In genomic region chr1:9942399-9942938, GRCh38 we compare ENCODE assay signal across 1 cellular context.
TF ChIP-seq lines count a peak whose summit lies in the region.

No MANE protein-coding gene starts in this region.

TF ChIP-seq in GM12878, 131 proteins besides CTCF, POLR2A, EP300 and RAD21 (continued from another document):
- TF ChIP-seq ZNF592 (IDR thresholded peaks at IDR 0.05) (no peak), PML (IDR thresholded peaks at IDR 0.05; ENCODE audit: low read length) (no peak), FOS (IDR thresholded peaks at IDR 0.05; ENCODE audit: borderline replicate concordance, extremely low read depth, insufficient read length) (no peak), BACH1 (IDR thresholded peaks at IDR 0.05; ENCODE audit: borderline replicate concordance) (no peak), SUPT20H (IDR thresholded peaks at IDR 0.05; ENCODE audit: borderline replicate concordance, control insufficient read depth, low read depth, low read length) (no peak), CREM (IDR thresholded peaks at IDR 0.05; ENCODE audit: low read depth) (no peak), RAD51 (IDR thresholded peaks at IDR 0.05) (no peak), ZNF687 (IDR thresholded peaks at IDR 0.05) (no peak), NR2F1 (conservative IDR thresholded peaks at IDR 0.05) (no peak), ZNF24 (IDR thresholded peaks at IDR 0.05) (no peak), ATF3 (IDR thresholded peaks at IDR 0.05; ENCODE audit: borderline replicate concordance, extremely low read depth, low read depth, low read length) (no peak), HSF1 (IDR thresholded peaks at IDR 0.05; ENCODE audit: low read depth, low read length) (no peak), NFYA (IDR thresholded peaks at IDR 0.05; ENCODE audit: borderline replicate concordance, low read depth, low read length) (no peak), PAX8 (IDR thresholded peaks at IDR 0.05) (no peak; the same call in 1 of the 2 replicates), FOXM1 (IDR thresholded peaks at IDR 0.05; ENCODE audit: low read depth, low read length) (peak; percentile 42; the same call in 1 of the 2 replicates), JUNB (IDR thresholded peaks at IDR 0.05) (no peak), TCF7 (IDR thresholded peaks at IDR 0.05; ENCODE audit: borderline replicate concordance) (no peak), MTA3 (IDR thresholded peaks at IDR 0.05; ENCODE audit: borderline replicate concordance, low read length) (peak; percentile 61; the same call in 1 of the 2 replicates), MLLT1 (IDR thresholded peaks at IDR 0.05) (no peak; the same call in 1 of the 2 replicates), BMI1 (IDR thresholded peaks at IDR 0.05; ENCODE audit: borderline replicate concordance) (no peak), YBX1 (IDR thresholded peaks at IDR 0.05) (no peak), POU2F2 (IDR thresholded peaks at IDR 0.05; ENCODE audit: borderline replicate concordance, low read depth, low read length) (no peak), CBX5 (IDR thresholded peaks at IDR 0.05; ENCODE audit: low read depth) (no peak), NFXL1 (IDR thresholded peaks at IDR 0.05; ENCODE audit: borderline replicate concordance) (no peak), MYB (IDR thresholded peaks at IDR 0.05; ENCODE audit: borderline replicate concordance, low read depth, low read length) (no peak), BCL11A (IDR thresholded peaks at IDR 0.05; ENCODE audit: low read depth, low read length) (no peak), FOXK2 (IDR thresholded peaks at IDR 0.05) (no peak), ATF7 (IDR thresholded peaks at IDR 0.05; ENCODE audit: low read depth) (no peak), GABPA (IDR thresholded peaks at IDR 0.05; ENCODE audit: low read depth) (no peak)
TF ChIP-seq in GM12878: peak in this region for 10.
